24 cellular contexts compared by ENCODE assay signal in the genomic region with DNA sequence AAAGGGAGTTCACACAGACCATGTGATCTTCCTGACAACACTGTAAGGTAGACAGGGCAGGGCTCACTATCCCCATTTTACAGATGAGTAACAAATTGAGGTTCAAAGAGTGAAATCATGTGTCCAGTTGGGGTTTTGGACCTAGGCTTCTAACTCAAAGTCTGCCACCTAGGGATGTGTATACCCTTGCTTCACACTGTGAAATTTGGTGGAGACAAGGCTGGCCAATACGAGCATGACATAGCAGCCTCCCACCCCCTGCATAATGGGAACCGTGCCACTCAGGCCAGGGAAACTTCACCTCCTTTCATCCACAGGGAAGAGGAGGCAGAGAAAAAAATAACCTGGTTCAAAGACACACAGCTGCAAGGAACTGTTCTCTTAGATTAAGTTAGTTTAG. TPM values are rescaled to one million over a fixed set of nuclear protein-coding genes. Genes with fewer than 3 reads are reported as not detected.
"Had no signal": no experiment of that assay in that cellular context is flagged by ENCODE, and none has a peak within 500 bp of the region (broad histone marks: within the 10 kb centered on the region; RNA-seq: fewer than 3 reads in every experiment).

No MANE protein-coding gene starts in this region.

- H3K9me3 ChIP-seq: SJSA1 had no signal

- H3K4me3 ChIP-seq: SJSA1 had no signal

- H3K4me2 ChIP-seq: KMS-11 had no signal

- H3K27ac ChIP-seq: KMS-11, SJSA1 had no signal

- H3K27me3 ChIP-seq: SJSA1 had no signal

- ATAC-seq: HepG2, SK-N-SH treated with all-trans-retinoic acid at 6 μM for 48 hours had no signal

- H3K9ac ChIP-seq: KMS-11 had no signal

- DNase-seq: IMR-90, Kasumi-1, MM.1S, NCI-H1092 treated with DMSO at 0.1 percent for 48 hours, NCI-H1436, NCI-H187, NCI-H2029, NCI-H2081 treated with DMSO at 0.1 percent for 48 hours, NCI-H2171, NCI-H226, NCI-H446, NCI-H510A, NCI-H524 treated with DMSO at 0.1 percent for 48 hours, NCI-H69, NCI-H82, Right ventricle myocardium superior, RPMI8226, SIG-M5 had no signal

RNA-seq across cellular contexts. Expression of a gene that starts 14.0 kb away (rescaled TPM):
- total RNA-seq: HT1080, IMR-90, M059J, Right ventricle myocardium superior, SJSA1 had no signal
- polyA plus RNA-seq: IMR-90 had no signal

RNA-seq across cellular contexts. Expression of a gene that starts 53.7 kb away (rescaled TPM):
- total RNA-seq: HepG2, HT1080, IMR-90, M059J, SJSA1 had no signal
- polyA plus RNA-seq: HepG2, IMR-90 had no signal
